ENCODE assay signal across 18 cellular contexts in the genomic region with DNA sequence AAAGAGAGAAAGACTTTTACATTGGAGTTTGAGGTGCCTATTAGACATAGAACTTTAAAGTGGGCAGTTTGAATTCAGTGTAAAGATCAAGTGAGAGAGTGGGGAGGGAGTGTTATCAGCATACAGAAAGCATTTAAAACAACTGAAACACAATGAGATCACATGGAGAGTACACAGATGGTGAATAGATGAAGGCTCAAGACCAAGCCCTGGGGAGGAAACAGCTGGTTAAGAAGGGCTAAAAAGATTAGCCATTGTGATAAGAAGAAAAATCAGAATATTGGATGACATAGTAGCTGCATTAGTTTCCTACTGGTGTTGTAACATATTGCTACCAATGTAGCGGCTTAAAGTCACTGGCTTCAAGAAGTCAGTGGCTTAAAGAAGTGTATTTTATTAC.
DNase-seq lines count a peak whose midpoint lies in the region; ATAC-seq, FAIRE-seq and TF ChIP-seq lines count a peak whose summit lies in the region.
"Had no signal": no experiment of that assay in that cellular context is flagged by ENCODE, and none has a peak within 500 bp of the region (broad histone marks: within the 10 kb centered on the region; RNA-seq: fewer than 3 reads in every experiment).

No MANE protein-coding gene starts in this region.

- H2BK20ac ChIP-seq in H1 (ENCODE audit: low read length): no peak overlapping the region

- H4K91ac ChIP-seq in H1 (replicated peaks; ENCODE audit: insufficient read length, low read length): no peak overlapping the region

- H4K20me1 ChIP-seq in Loucy (ENCODE audit: insufficient read depth, low read length, poor library complexity, severe bottlenecking) (no peaks in the 10 kb centered on the region), H1 (replicated peaks in 1 of 2; ENCODE audit: control insufficient read depth in 1 of 2, insufficient read depth in 2 of 2, low read length in 2 of 2) (no peaks in the 10 kb centered on the region)

- H3K36me3 ChIP-seq in Loucy (ENCODE audit: insufficient read depth, low read length) (no peaks in the 10 kb centered on the region), H1 (ENCODE audit: control insufficient read depth in 2 of 4, insufficient read depth in 4 of 4, low read length in 3 of 4) (no peaks in the 10 kb centered on the region)

- H3K4me1 ChIP-seq in Loucy (ENCODE audit: insufficient read depth, low read length, poor library complexity, severe bottlenecking) (peaks cover 23% of the 10 kb centered on the region), H1 (replicated peaks in 1 of 4; ENCODE audit: control insufficient read depth in 3 of 4, insufficient read depth in 4 of 4, low read length in 3 of 4) (no peaks in the 10 kb centered on the region)

- TF ChIP-seq RAD21 in H1 (IDR thresholded peaks at IDR 0.05 in 1 of 2, conservative IDR thresholded peaks at IDR 0.05 in 1 of 2; ENCODE audit: low read depth in 2 of 2, low read length in 2 of 2): no peak

- H2AK5ac ChIP-seq in H1 (ENCODE audit: low read depth, low read length): no peak overlapping the region

- H3K4me2 ChIP-seq in Loucy (ENCODE audit: low read depth, low read length, poor library complexity, severe bottlenecking): peak overlapping the region; percentile 60
- no peak overlapping the region for H3K4me2 ChIP-seq in H1 (ENCODE audit: insufficient read depth in 1 of 2, low read depth in 2 of 2, low read length in 2 of 2)
- H3K4me2 ChIP-seq: GM23338 had no signal

- no peak overlapping the region for H4K8ac ChIP-seq in H1 (ENCODE audit: extremely low read depth, insufficient read depth, low read length)

- H4K5ac ChIP-seq in H1 (ENCODE audit: insufficient read length, low read depth, low read length): no peak overlapping the region

- H3K79me1 ChIP-seq in H1 (ENCODE audit: low read depth, low read length): no peaks in the 10 kb centered on the region

- no peak overlapping the region for H2BK120ac ChIP-seq in H1 (replicated peaks; ENCODE audit: low read depth, low read length)

- ATAC-seq in GM18520 (IDR thresholded peaks at IDR 0.05; ENCODE audit: unreplicated experiment): no peak
- ATAC-seq: GM12878, GM23338 had no signal

- H2BK15ac ChIP-seq in H1 (ENCODE audit: low read length): no peak overlapping the region

- H3K56ac ChIP-seq in H1 (replicated peaks; ENCODE audit: insufficient read length, low read depth, low read length): no peak overlapping the region

- no peak overlapping the region for H2BK5ac ChIP-seq in H1 (ENCODE audit: low read depth, low read length)

- no peaks in the 10 kb centered on the region for H3K9me3 ChIP-seq in Loucy (ENCODE audit: insufficient read depth, low read depth, low read length)
- no peaks in the 10 kb centered on the region for H3K9me3 ChIP-seq in H1 (ENCODE audit: insufficient read depth in 2 of 2, low read depth in 1 of 2, low read length in 1 of 2)

- no peak overlapping the region for H3K23ac ChIP-seq in H1 (ENCODE audit: insufficient read length)

- H3K4me3 ChIP-seq in Loucy (ENCODE audit: low read length, poor library complexity, severe bottlenecking) (peak overlapping the region; percentile 36), H1 (ENCODE audit: extremely low read depth in 1 of 4, insufficient read depth in 2 of 4, low read depth in 3 of 4, low read length in 4 of 4) (no peak overlapping the region)
- H3K4me3 ChIP-seq: GM12878, GM23338 had no signal

- TF ChIP-seq EP300 in H1 (IDR thresholded peaks at IDR 0.05; ENCODE audit: borderline replicate concordance in 1 of 2, low read depth in 2 of 2, low read length in 2 of 2): no peak

- no peak overlapping the region for H2AFZ ChIP-seq in Loucy (ENCODE audit: low read length)
- 0 out of 2 replicates have a peak overlapping the region, but pooled peaks have one; percentile 30 for H2AFZ ChIP-seq in H1 (ENCODE audit: low read length)
- H2AFZ ChIP-seq: GM23338 had no signal

- DNase-seq in CMK (ENCODE audit: low read depth) (peak; percentile 72), NCI-H82 treated with DMSO at 0.1 percent for 48 hours (lab: John Stamatoyannopoulos, UW; ENCODE audit: unreplicated experiment) (peak; percentile 100), H1 (ENCODE audit: low read depth in 1 of 2, low spot score in 2 of 2) (no peak), NCI-H526 (lab: John Stamatoyannopoulos, UW) (no peak), frontal cortex (ENCODE audit: low spot score in 2 of 2) (no peak), head of caudate nucleus (no peak)
- DNase-seq: ACHN, AML-193, Calu3, GDM1, KG1, NCI-H1092, NCI-H1694, SHP77 treated with DMSO at 0.1 percent for 48 hours had no signal

- H3K18ac ChIP-seq in H1 (ENCODE audit: extremely low read depth, low read length): no peak overlapping the region

- CTCF ChIA-PET in H1 (lab: Charles Lee; ENCODE audit: partially characterized antibody): no interaction called here

- intact Hi-C loops in head of caudate nucleus (cut with DNase I): no loop called here

- TF ChIP-seq POLR2A in H1 (IDR thresholded peaks at IDR 0.05; ENCODE audit: control extremely low read depth in 1 of 2, low read depth in 2 of 2, low read length in 2 of 2): no peak

- H2BK12ac ChIP-seq in H1 (ENCODE audit: low read depth, low read length): no peak overlapping the region

- H3K27ac ChIP-seq in H1 (ENCODE audit: low read depth, low read length): no peak overlapping the region

- TF ChIP-seq CTCF in Loucy (conservative IDR thresholded peaks at IDR 0.05; ENCODE audit: low read length) (no peak), H1 (IDR thresholded peaks at IDR 0.05; ENCODE audit: control extremely low read depth in 1 of 3, insufficient read depth in 1 of 3, low read depth in 1 of 3, low read length in 3 of 3) (no peak)

- H3K79me2 ChIP-seq in Loucy (ENCODE audit: insufficient read depth, low read length) (no peaks in the 10 kb centered on the region), H1 (ENCODE audit: control insufficient read depth in 1 of 2, insufficient read depth in 2 of 2, low read length in 2 of 2) (no peaks in the 10 kb centered on the region)

- no peaks in the 10 kb centered on the region; the same call in 1 of the 2 replicates for H3K23me2 ChIP-seq in H1 (ENCODE audit: low read depth, low read length)

- H3F3A ChIP-seq in Loucy (ENCODE audit: low read depth): peaks cover 7% of the 10 kb centered on the region; the same call in 1 of the 2 replicates

- H3K27me3 ChIP-seq in Loucy (ENCODE audit: insufficient read depth, low read length, poor library complexity, severe bottlenecking) (no peaks in the 10 kb centered on the region), H1 (replicated peaks in 1 of 4; ENCODE audit: control insufficient read depth in 3 of 4, extremely low read depth in 1 of 4, insufficient read depth in 3 of 4, low read length in 3 of 4) (no peaks in the 10 kb centered on the region)

- H3K14ac ChIP-seq in H1 (ENCODE audit: insufficient read length): no peak overlapping the region

- POLR2A ChIA-PET in H1 (lab: Charles Lee; ENCODE audit: partially characterized antibody): no interaction called here

- WGBS in H1 (ENCODE audit: extremely low coverage in 1 of 2, insufficient coverage in 1 of 2, insufficient read length in 1 of 2, insufficient replicate concordance in 2 of 2, low coverage in 1 of 2, low lambda C conversion rate in 2 of 2, missing lambda C conversion rate in 1 of 2), 2 experiments: 92% methylated on average over 1 of the region's 1 CpG; no CpG with 5 or more reads in 1 of the 2 experiments

- peak overlapping the region; percentile 64 for H3K9ac ChIP-seq in Loucy (ENCODE audit: low read depth, low read length, poor library complexity, severe bottlenecking)
- H3K9ac ChIP-seq in H1 (replicated peaks in 1 of 4; ENCODE audit: extremely low read depth in 1 of 4, low read depth in 3 of 4, low read length in 3 of 4): no peak overlapping the region

- H3K4ac ChIP-seq in H1 (replicated peaks; ENCODE audit: insufficient read length, low read depth, low read length): no peak overlapping the region

- no peaks in the 10 kb centered on the region for H3K9me2 ChIP-seq in Loucy (replicated peaks; ENCODE audit: low read depth, low read length)

- no peak for FAIRE-seq in H1 (lab: Jason Lieb, UNC)
- no peak for FAIRE-seq in frontal cortex (lab: Jason Lieb, UNC)
- FAIRE-seq: GM12878 had no signal

TF ChIP-seq in H1, 55 proteins besides CTCF, POLR2A, EP300 and RAD21:
- TF ChIP-seq SP4 (IDR thresholded peaks at IDR 0.05; ENCODE audit: low read length): no peak
- no peak for TF ChIP-seq CBX5 (IDR thresholded peaks at IDR 0.05; ENCODE audit: low read depth, low read length)
- no peak for TF ChIP-seq RFX5 (IDR thresholded peaks at IDR 0.05; ENCODE audit: borderline replicate concordance, low read depth, low read length)
- no peak for TF ChIP-seq NANOG (IDR thresholded peaks at IDR 0.05; ENCODE audit: insufficient read depth, low read depth, low read length, poor library complexity, severe bottlenecking)
- TF ChIP-seq RBBP5 (IDR thresholded peaks at IDR 0.05; ENCODE audit: borderline replicate concordance, low read depth, low read length): no peak
- TF ChIP-seq GABPA (IDR thresholded peaks at IDR 0.05; ENCODE audit: borderline replicate concordance, insufficient read depth, low read length): no peak
- TF ChIP-seq JUND (IDR thresholded peaks at IDR 0.05; ENCODE audit: low read length): no peak
- TF ChIP-seq, protein P1, sequence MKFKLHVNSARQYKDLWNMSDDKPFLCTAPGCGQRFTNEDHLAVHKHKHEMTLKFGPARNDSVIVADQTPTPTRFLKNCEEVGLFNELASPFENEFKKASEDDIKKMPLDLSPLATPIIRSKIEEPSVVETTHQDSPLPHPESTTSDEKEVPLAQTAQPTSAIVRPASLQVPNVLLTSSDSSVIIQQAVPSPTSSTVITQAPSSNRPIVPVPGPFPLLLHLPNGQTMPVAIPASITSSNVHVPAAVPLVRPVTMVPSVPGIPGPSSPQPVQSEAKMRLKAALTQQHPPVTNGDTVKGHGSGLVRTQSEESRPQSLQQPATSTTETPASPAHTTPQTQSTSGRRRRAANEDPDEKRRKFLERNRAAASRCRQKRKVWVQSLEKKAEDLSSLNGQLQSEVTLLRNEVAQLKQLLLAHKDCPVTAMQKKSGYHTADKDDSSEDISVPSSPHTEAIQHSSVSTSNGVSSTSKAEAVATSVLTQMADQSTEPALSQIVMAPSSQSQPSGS (IDR thresholded peaks at IDR 0.05; ENCODE audit: low read length): no peak
- no peak for TF ChIP-seq CEBPB (IDR thresholded peaks at IDR 0.05; ENCODE audit: low read depth, low read length)

Comparison
In these comparisons a context has a peak if more than half of its experiments do, and no peak if none do; other contexts are left out.
1. DNase-seq: peak in CMK (single experiment) and NCI-H82 treated with DMSO at 0.1 percent for 48 hours (single experiment); none in H1 (0 of 2), NCI-H526 (0 of 2), frontal cortex (0 of 2) and head of caudate nucleus (0 of 42).